Comparison of ENCODE assay signal across 18 cellular contexts in genomic region chr14:71071042-71071441, GRCh38.
A peak's percentile ranks its signal among the peaks of the same experiment; 100 is the strongest.
DNase-seq lines count a peak whose midpoint lies in the region; FAIRE-seq and TF ChIP-seq lines count a peak whose summit lies in the region.
"Had no signal": no experiment of that assay in that cellular context is flagged by ENCODE, and none has a peak within 500 bp of the region (broad histone marks: within the 10 kb centered on the region; RNA-seq: fewer than 3 reads in every experiment).

No MANE protein-coding gene starts in this region.

- H3K4me1 Mint-ChIP-seq in activated naive CD4-positive, alpha-beta T cell treated with anti-CD3 and anti-CD28 coated beads, Interleukin-2, amount 10 ng/mL, durations not matched to agents 7 days and 5 days = peaks cover 11% of the 10 kb centered on the region

- H3K4me3 Mint-ChIP-seq in activated naive CD4-positive, alpha-beta T cell treated with anti-CD3 and anti-CD28 coated beads, Interleukin-2, amount 10 ng/mL, durations not matched to agents 7 days and 5 days = no peak overlapping the region

- H4K20me1 ChIP-seq in Loucy (ENCODE audit: insufficient read depth, low read length, poor library complexity, severe bottlenecking) (no peaks in the 10 kb centered on the region), endothelial cell of umbilical vein (replicated peaks; ENCODE audit: control insufficient read depth, extremely low read depth, insufficient read depth, low read length) (no peaks in the 10 kb centered on the region)

- TF ChIP-seq POLR2A in endothelial cell of umbilical vein (IDR thresholded peaks at IDR 0.05; ENCODE audit: low read depth, low read length) = no peak

- H3K9me3 Mint-ChIP-seq in activated naive CD4-positive, alpha-beta T cell treated with anti-CD3 and anti-CD28 coated beads, Interleukin-2, amount 10 ng/mL, durations not matched to agents 7 days and 5 days = peaks cover 2% of the 10 kb centered on the region

- H3K9me2 ChIP-seq in Loucy (replicated peaks; ENCODE audit: low read depth, low read length) = no peaks in the 10 kb centered on the region

- no peak for TF ChIP-seq CTCF in Loucy (conservative IDR thresholded peaks at IDR 0.05; ENCODE audit: low read length)
- TF ChIP-seq CTCF in endothelial cell of umbilical vein (IDR thresholded peaks at IDR 0.05; ENCODE audit: extremely low read depth in 1 of 2, insufficient read depth in 1 of 2, low read depth in 1 of 2, low read length in 2 of 2) = no peak

- FAIRE-seq in endothelial cell of umbilical vein (lab: Jason Lieb, UNC) = peak; percentile 24
- FAIRE-seq: A549, H1, K562 had no signal

- H2AFZ ChIP-seq in Loucy (ENCODE audit: low read length) = no peak overlapping the region
- no peak overlapping the region for H2AFZ ChIP-seq in endothelial cell of umbilical vein (ENCODE audit: low read depth, low read length)

- BruUV-seq in endothelial cell of umbilical vein (replicated peaks; lab: Mats Ljungman, UMichigan) = no TSS peak

- H3K9ac ChIP-seq in Loucy (ENCODE audit: low read depth, low read length, poor library complexity, severe bottlenecking) (no peak overlapping the region), endothelial cell of umbilical vein (replicated peaks; ENCODE audit: extremely low read depth, insufficient read depth, low read length) (no peak overlapping the region)

- H3K9me3 ChIP-seq in Loucy (ENCODE audit: insufficient read depth, low read depth, low read length) (no peaks in the 10 kb centered on the region; the same call in 1 of the 2 replicates), endothelial cell of umbilical vein (replicated peaks; ENCODE audit: control insufficient read depth, insufficient read depth, low read length) (no peaks in the 10 kb centered on the region)
- H3K9me3 ChIP-seq: A549 had no signal

- POLR2A ChIA-PET in endothelial cell of umbilical vein (lab: Charles Lee) = interaction anchor here (0.6 kb wide), 1 partner anchor 80 kb away, joined by 3 read pairs; no protein-coding TSS in a partner anchor

- H3K4me1 ChIP-seq in Loucy (ENCODE audit: insufficient read depth, low read length, poor library complexity, severe bottlenecking) = peaks cover 17% of the 10 kb centered on the region
- no peaks in the 10 kb centered on the region for H3K4me1 ChIP-seq in endothelial cell of umbilical vein (ENCODE audit: control insufficient read depth, extremely low read depth, insufficient read depth, low read length)

- dilution Hi-C loops in endothelial cell of umbilical vein (cut with MboI; ENCODE audit: extremely low pct_ligation_motif_present, low sequenced_read_pairs) = no loop called here

- H3K9me1 ChIP-seq in endothelial cell of umbilical vein (replicated peaks; ENCODE audit: control insufficient read depth, extremely low read depth, insufficient read depth, low read length) = no peaks in the 10 kb centered on the region

- intact Hi-C loops in endothelial cell of umbilical vein (cut with micrococcal nuclease) = no loop called here

- H3K27ac ChIP-seq in endothelial cell of umbilical vein (ENCODE audit: insufficient read depth, low read depth, low read length) = no peak overlapping the region
- H3K27ac ChIP-seq: A549 had no signal

- H3K27me3 ChIP-seq in Loucy (ENCODE audit: insufficient read depth, low read length, poor library complexity, severe bottlenecking) (no peaks in the 10 kb centered on the region), endothelial cell of umbilical vein (ENCODE audit: control insufficient read depth in 2 of 2, insufficient read depth in 2 of 2, low read length in 2 of 2) (no peaks in the 10 kb centered on the region)

- H3K36me3 Mint-ChIP-seq in activated naive CD4-positive, alpha-beta T cell treated with anti-CD3 and anti-CD28 coated beads, Interleukin-2, amount 10 ng/mL, durations not matched to agents 7 days and 5 days = peaks cover 64% of the 10 kb centered on the region

- no peak for DNase-seq in activated naive CD4-positive, alpha-beta T cell treated with anti-CD3 and anti-CD28 coated beads, Interleukin-2, amount 10 ng/mL, durations not matched to agents 7 days and 5 days
- DNase-seq in activated naive CD4-positive, alpha-beta T cell treated with anti-CD3 and anti-CD28 coated beads, Interleukin-2, amount 50 U/mL, for 16 hours = no peak
- DNase-seq in endothelial cell of umbilical vein (ENCODE audit: low read depth, low spot score) (no peak), GF-D8 (lab: John Stamatoyannopoulos, UW) (no peak), RKO (ENCODE audit: low spot score) (no peak), occipital lobe (lab: John Stamatoyannopoulos, UW) (no peak)
- DNase-seq: DND-41, MV-4-11, NCI-H187, NCI-H2107, NCI-H510A, NCI-H748 treated with DMSO at 0.1 percent for 48 hours, OCI-M1, SIG-M5 had no signal

- CTCF ChIA-PET in activated naive CD4-positive, alpha-beta T cell treated with anti-CD3 and anti-CD28 coated beads, Interleukin-2, amount 10 ng/mL, durations not matched to agents 7 days and 5 days (lab: Charles Lee) = no interaction called here
- CTCF ChIA-PET in endothelial cell of umbilical vein (lab: Charles Lee) = interaction anchor here (1.1 to 1.2 kb wide), 2 partner anchors 10 to 21 kb away, joined by 3 read pairs; no protein-coding TSS in a partner anchor

- peaks cover 60% of the 10 kb centered on the region; the same call in 1 of the 2 replicates for H3K36me3 ChIP-seq in Loucy (ENCODE audit: insufficient read depth, low read length)
- H3K36me3 ChIP-seq in endothelial cell of umbilical vein (ENCODE audit: control insufficient read depth in 2 of 2, extremely low read depth in 1 of 2, insufficient read depth in 2 of 2, low read length in 2 of 2) = peaks cover 0 to 2% of the 10 kb centered on the region in 2 experiments

- H3F3A ChIP-seq in Loucy (ENCODE audit: low read depth) = peaks cover 5% of the 10 kb centered on the region; the same call in 1 of the 2 replicates

- peak overlapping the region; percentile 57 for H3K4me2 ChIP-seq in Loucy (ENCODE audit: low read depth, low read length, poor library complexity, severe bottlenecking)
- H3K4me2 ChIP-seq in endothelial cell of umbilical vein (ENCODE audit: insufficient read depth, low read length) = no peak overlapping the region
- H3K4me2 ChIP-seq: A549 had no signal

- H3K79me2 ChIP-seq in Loucy (ENCODE audit: insufficient read depth, low read length) (no peaks in the 10 kb centered on the region), endothelial cell of umbilical vein (ENCODE audit: control insufficient read depth, insufficient read depth, low read length) (no peaks in the 10 kb centered on the region)

- H3K4me3 ChIP-seq in Loucy (ENCODE audit: low read length, poor library complexity, severe bottlenecking) = no peak overlapping the region
- no peak overlapping the region for H3K4me3 ChIP-seq in endothelial cell of umbilical vein (replicated peaks in 1 of 3; ENCODE audit: insufficient read depth in 1 of 3, low read depth in 1 of 3, low read length in 3 of 3)
- H3K4me3 ChIP-seq: A549, K562 had no signal

- no peaks in the 10 kb centered on the region for H3K27me3 Mint-ChIP-seq in activated naive CD4-positive, alpha-beta T cell treated with anti-CD3 and anti-CD28 coated beads, Interleukin-2, amount 10 ng/mL, durations not matched to agents 7 days and 5 days

- peak overlapping the region; percentile 34 for H3K27ac Mint-ChIP-seq in activated naive CD4-positive, alpha-beta T cell treated with anti-CD3 and anti-CD28 coated beads, Interleukin-2, amount 10 ng/mL, durations not matched to agents 7 days and 5 days

TF ChIP-seq in endothelial cell of umbilical vein, 7 proteins besides CTCF, POLR2A, EP300 and RAD21:
- TF ChIP-seq EZH2 (IDR thresholded peaks at IDR 0.05; ENCODE audit: borderline replicate concordance, low read depth, low read length, severe bottlenecking) (no peak), MAX (IDR thresholded peaks at IDR 0.05; ENCODE audit: insufficient read depth, insufficient read length) (no peak), FOS (IDR thresholded peaks at IDR 0.05; ENCODE audit: borderline replicate concordance, insufficient read depth, low read length) (no peak), POLR2AphosphoS5 (IDR thresholded peaks at IDR 0.05; ENCODE audit: insufficient read depth, low read depth, low read length) (no peak), GATA2 (IDR thresholded peaks at IDR 0.05; ENCODE audit: insufficient read depth, insufficient read length, low read depth, low read length) (no peak), JUN (IDR thresholded peaks at IDR 0.05; ENCODE audit: borderline replicate concordance, insufficient read depth, insufficient read length, low read depth) (no peak), MYC (IDR thresholded peaks at IDR 0.05; ENCODE audit: low read depth, low read length) (no peak)
